Comparison of ENCODE assay signal across 24 cellular contexts in the genomic region with DNA sequence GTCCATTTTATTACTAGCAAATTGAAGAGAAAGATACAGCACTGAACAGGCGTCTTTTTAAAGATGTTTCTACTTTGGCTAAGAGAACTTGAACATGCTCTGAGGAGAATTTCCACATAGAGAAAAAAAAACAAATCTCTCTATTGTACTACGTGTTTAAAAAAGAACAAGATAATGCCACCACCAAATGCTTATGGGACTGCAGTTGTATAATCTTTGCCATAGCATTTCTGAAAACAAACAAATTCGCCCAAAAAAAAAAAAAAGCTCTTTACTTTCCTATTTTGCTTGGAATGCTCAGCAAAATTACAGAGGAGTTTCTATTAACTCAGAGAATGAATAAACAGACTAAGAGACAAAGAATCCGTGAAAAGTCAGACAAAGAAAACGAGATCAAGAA.
"Had no signal": no experiment of that assay in that cellular context is flagged by ENCODE, and none has a peak within 500 bp of the region (broad histone marks: within the 10 kb centered on the region; RNA-seq: fewer than 3 reads in every experiment).

No MANE protein-coding gene starts in this region.

- H3K9me3 ChIP-seq: gastrocnemius medialis, left lung, lower lobe of right lung, transverse colon had no signal

- H3K27ac ChIP-seq: coronary artery, gastrocnemius medialis, left lung, lower lobe of right lung, spleen, transverse colon had no signal

- H3K36me3 ChIP-seq: gastrocnemius medialis, left lung, lower lobe of right lung, spleen, transverse colon had no signal

- H3K27me3 ChIP-seq: gastrocnemius medialis, left lung, spleen, transverse colon had no signal

- DNase-seq: activated CD4-positive, alpha-beta memory T cell treated with anti-CD3 and anti-CD28 coated beads, Interleukin-2, amount 10 ng/mL, durations not matched to agents 7 days and 5 days; activated CD4-positive, alpha-beta T cell treated with anti-CD3 and anti-CD28 coated beads for 1 hour; activated CD4-positive, alpha-beta T cell treated with anti-CD3 and anti-CD28 coated beads, Interleukin-2, amount 10 ng/mL, durations not matched to agents 7 days and 5 days; activated CD8-positive, alpha-beta memory T cell treated with anti-CD3 and anti-CD28 coated beads, Interleukin-2, amount 50 U/mL, for 48 hours; activated gamma-delta T cell treated with Interleukin-2 at 50 U/mL for 16 hours; activated naive CD4-positive, alpha-beta T cell treated with anti-CD3 and anti-CD28 coated beads, Interleukin-2, amount 50 U/mL, for 16 hours; activated T-cell treated with anti-CD3 and anti-CD28 coated beads, Interleukin-2, amount 50 U/mL, for 24 hours; cerebellar nuclear complex; effector memory CD8-positive, alpha-beta T cell; erythroblast; gastrocnemius medialis; glutamatergic neuron; left lung; lower lobe of right lung; mesenchymal stem cell; naive thymus-derived CD8-positive, alpha-beta T cell; posterior cingulate gyrus; right cardiac atrium; spleen; stimulated activated naive CD4-positive, alpha-beta T cell treated with Interleukin-2 at 50 U/mL for 16 hours; T-helper 17 cell; T1000; transverse colon had no signal

- H3K4me1 ChIP-seq: gastrocnemius medialis, left lung, lower lobe of right lung, spleen, transverse colon had no signal

- H3K4me3 ChIP-seq: coronary artery, gastrocnemius medialis, left lung, lower lobe of right lung, spleen, transverse colon had no signal

- ATAC-seq: effector memory CD8-positive, alpha-beta T cell; gastrocnemius medialis; left lung; lower lobe of right lung; naive thymus-derived CD8-positive, alpha-beta T cell; T-helper 17 cell had no signal
